31 cellular contexts compared by ENCODE assay signal in the genomic region with DNA sequence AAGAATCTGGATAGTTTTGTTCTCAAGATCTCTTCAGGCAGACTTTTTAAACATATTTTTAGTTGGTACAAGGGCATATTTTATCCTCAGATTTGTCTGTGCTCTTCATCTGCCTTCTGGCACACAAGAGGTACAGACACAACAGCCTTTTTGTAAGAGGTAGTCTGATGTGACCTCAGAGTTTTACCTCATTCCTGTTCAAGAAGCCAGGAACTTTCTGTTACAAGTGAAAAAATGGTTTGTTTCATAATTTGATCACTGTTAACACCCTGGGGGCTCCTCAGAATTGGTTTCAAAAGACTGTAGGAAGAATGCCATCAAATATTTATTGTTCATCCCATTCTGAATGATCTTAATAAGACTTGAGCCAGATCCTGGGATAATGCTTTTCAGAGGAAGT.
"Had no signal": no experiment of that assay in that cellular context is flagged by ENCODE, and none has a peak within 500 bp of the region (broad histone marks: within the 10 kb centered on the region; RNA-seq: fewer than 3 reads in every experiment).

No MANE protein-coding gene starts in this region.

- ATAC-seq: activated CD4-positive, alpha-beta T cell treated with anti-CD3 and anti-CD28 coated beads for 36 hours; activated CD8-positive, alpha-beta memory T cell treated with anti-CD3 and anti-CD28 coated beads, Interleukin-2, amount 10 ng/mL, durations not matched to agents 7 days and 5 days; activated CD8-positive, alpha-beta T cell treated with anti-CD3 and anti-CD28 coated beads, Interleukin-2, amount 10 ng/mL, durations not matched to agents 7 days and 5 days; activated naive CD8-positive, alpha-beta T cell treated with anti-CD3 and anti-CD28 coated beads, Interleukin-2, amount 50 U/mL, for 24 hours; body of pancreas; esophagus mucosa; foreskin keratinocyte; gastrocnemius medialis; T-helper 17 cell had no signal

- H3K9me3 ChIP-seq: adrenal gland, body of pancreas, gastrocnemius medialis had no signal

- DNase-seq: activated CD4-positive, alpha-beta memory T cell treated with anti-CD3 and anti-CD28 coated beads for 36 hours; activated CD4-positive, alpha-beta T cell treated with anti-CD3 and anti-CD28 coated beads for 36 hours; activated CD4-positive, alpha-beta T cell treated with anti-CD3 and anti-CD28 coated beads, Interleukin-2, amount 10 ng/mL, durations not matched to agents 24 days and 14 days; activated CD4-positive, CD25-positive, alpha-beta regulatory T cell; activated CD4-positive, CD25-positive, alpha-beta regulatory T cell treated with anti-CD3 and anti-CD28 coated beads, Interleukin-2, amount 50 U/mL, for 72 hours; activated CD8-positive, alpha-beta memory T cell treated with anti-CD3 and anti-CD28 coated beads, Interleukin-2, amount 10 ng/mL, durations not matched to agents 7 days and 5 days; activated CD8-positive, alpha-beta memory T cell treated with anti-CD3 and anti-CD28 coated beads, Interleukin-2, amount 50 U/mL, for 4 hours; activated CD8-positive, alpha-beta T cell treated with anti-CD3 and anti-CD28 coated beads, Interleukin-2, amount 10 ng/mL, durations not matched to agents 7 days and 5 days; activated effector memory CD4-positive, alpha-beta T cell treated with anti-CD3 and anti-CD28 coated beads, Interleukin-2, amount 50 U/mL, for 16 hours; activated naive CD4-positive, alpha-beta T cell treated with anti-CD3 and anti-CD28 coated beads for 36 hours; activated naive CD8-positive, alpha-beta T cell treated with anti-CD3 and anti-CD28 coated beads for 36 hours; activated naive CD8-positive, alpha-beta T cell treated with anti-CD3 and anti-CD28 coated beads, Interleukin-2, amount 50 U/mL, for 24 hours; activated T-cell treated with anti-CD3 and anti-CD28 coated beads, Interleukin-2, amount 50 U/mL, for 1 hour; activated T-cell treated with anti-CD3 and anti-CD28 coated beads, Interleukin-2, amount 50 U/mL, for 48 hours; adrenal gland; amygdala; aorta; body of pancreas; dorsolateral prefrontal cortex; effector memory CD4-positive, alpha-beta T cell; endodermal cell; foreskin keratinocyte; gastrocnemius medialis; glutamatergic neuron; T-helper 1 cell; T-helper 17 cell; T1000; WERI-Rb-1 had no signal

- H3K36me3 ChIP-seq: adrenal gland, cardiac muscle cell, gastrocnemius medialis, WERI-Rb-1 had no signal

- H3K4me3 ChIP-seq: adrenal gland, body of pancreas, cardiac muscle cell, coronary artery, dorsolateral prefrontal cortex, gastrocnemius medialis had no signal

- H3K27ac ChIP-seq: adrenal gland, body of pancreas, cardiac muscle cell, coronary artery, dorsolateral prefrontal cortex, foreskin keratinocyte, gastrocnemius medialis, WERI-Rb-1 had no signal

- H3K4me1 ChIP-seq: foreskin keratinocyte had no signal

- H3K27me3 ChIP-seq: adrenal gland, body of pancreas, cardiac muscle cell, dorsolateral prefrontal cortex, foreskin keratinocyte, gastrocnemius medialis had no signal
